14 cellular contexts compared by ENCODE assay signal in genomic region chr7:14762552-14762951, GRCh38.
"Had no signal": no experiment of that assay in that cellular context is flagged by ENCODE, and none has a peak within 500 bp of the region (broad histone marks: within the 10 kb centered on the region; RNA-seq: fewer than 3 reads in every experiment).

No MANE protein-coding gene starts in this region.

- ATAC-seq: activated CD4-positive, CD25-positive, alpha-beta regulatory T cell treated with anti-CD3 and anti-CD28 coated beads, Interleukin-2, amount 50 U/mL, for 24 hours; left lobe of liver; naive thymus-derived CD8-positive, alpha-beta T cell; right cardiac atrium; stimulated activated naive CD8-positive, alpha-beta T cell treated with anti-CD3 and anti-CD28 coated beads, Interleukin-15, Interleukin-2, amounts not matched to agents 100 U/mL and 50 U/mL, for 24 hours had no signal

- H3K27ac Mint-ChIP-seq: activated naive CD8-positive, alpha-beta T cell treated with anti-CD3 and anti-CD28 coated beads, Interleukin-2, amount 10 ng/mL, durations not matched to agents 7 days and 5 days; dendritic cell treated with granulocyte-macrophage colony-stimulating factor and Interleukin-4, amounts not matched to agents 40 ng/mL and 50 ng/mL, for 4 days; naive thymus-derived CD8-positive, alpha-beta T cell; progenitor cell of endocrine pancreas had no signal

- H3K36me3 Mint-ChIP-seq: activated naive CD8-positive, alpha-beta T cell treated with anti-CD3 and anti-CD28 coated beads, Interleukin-2, amount 10 ng/mL, durations not matched to agents 7 days and 5 days; naive thymus-derived CD8-positive, alpha-beta T cell had no signal

- H3K9me3 Mint-ChIP-seq: dendritic cell treated with granulocyte-macrophage colony-stimulating factor and Interleukin-4, amounts not matched to agents 40 ng/mL and 50 ng/mL, for 4 days had no signal

- H3K27me3 Mint-ChIP-seq: activated naive CD8-positive, alpha-beta T cell treated with anti-CD3 and anti-CD28 coated beads, Interleukin-2, amount 10 ng/mL, durations not matched to agents 7 days and 5 days; dendritic cell treated with granulocyte-macrophage colony-stimulating factor and Interleukin-4, amounts not matched to agents 40 ng/mL and 50 ng/mL, for 4 days; naive thymus-derived CD8-positive, alpha-beta T cell; progenitor cell of endocrine pancreas had no signal

- H3K4me1 Mint-ChIP-seq: activated naive CD8-positive, alpha-beta T cell treated with anti-CD3 and anti-CD28 coated beads, Interleukin-2, amount 10 ng/mL, durations not matched to agents 7 days and 5 days; naive thymus-derived CD8-positive, alpha-beta T cell had no signal

- DNase-seq: activated naive CD4-positive, alpha-beta T cell; activated naive CD8-positive, alpha-beta T cell treated with anti-CD3 and anti-CD28 coated beads, Interleukin-2, amount 10 ng/mL, durations not matched to agents 7 days and 5 days; activated T-cell treated with anti-CD3 and anti-CD28 coated beads for 4 hours; effector memory CD4-positive, alpha-beta T cell; hippocampal formation; mesenchymal stem cell; naive thymus-derived CD8-positive, alpha-beta T cell; right cardiac atrium; stimulated activated naive CD8-positive, alpha-beta T cell treated with anti-CD3 and anti-CD28 coated beads, Interleukin-15, Interleukin-2, amounts not matched to agents 100 U/mL and 50 U/mL, for 24 hours; trophoblast cell had no signal

- H3K4me3 Mint-ChIP-seq: activated naive CD8-positive, alpha-beta T cell treated with anti-CD3 and anti-CD28 coated beads, Interleukin-2, amount 10 ng/mL, durations not matched to agents 7 days and 5 days; dendritic cell treated with granulocyte-macrophage colony-stimulating factor and Interleukin-4, amounts not matched to agents 40 ng/mL and 50 ng/mL, for 4 days; naive thymus-derived CD8-positive, alpha-beta T cell had no signal
